ENCODE assay signal across 8 cellular contexts in the genomic region with DNA sequence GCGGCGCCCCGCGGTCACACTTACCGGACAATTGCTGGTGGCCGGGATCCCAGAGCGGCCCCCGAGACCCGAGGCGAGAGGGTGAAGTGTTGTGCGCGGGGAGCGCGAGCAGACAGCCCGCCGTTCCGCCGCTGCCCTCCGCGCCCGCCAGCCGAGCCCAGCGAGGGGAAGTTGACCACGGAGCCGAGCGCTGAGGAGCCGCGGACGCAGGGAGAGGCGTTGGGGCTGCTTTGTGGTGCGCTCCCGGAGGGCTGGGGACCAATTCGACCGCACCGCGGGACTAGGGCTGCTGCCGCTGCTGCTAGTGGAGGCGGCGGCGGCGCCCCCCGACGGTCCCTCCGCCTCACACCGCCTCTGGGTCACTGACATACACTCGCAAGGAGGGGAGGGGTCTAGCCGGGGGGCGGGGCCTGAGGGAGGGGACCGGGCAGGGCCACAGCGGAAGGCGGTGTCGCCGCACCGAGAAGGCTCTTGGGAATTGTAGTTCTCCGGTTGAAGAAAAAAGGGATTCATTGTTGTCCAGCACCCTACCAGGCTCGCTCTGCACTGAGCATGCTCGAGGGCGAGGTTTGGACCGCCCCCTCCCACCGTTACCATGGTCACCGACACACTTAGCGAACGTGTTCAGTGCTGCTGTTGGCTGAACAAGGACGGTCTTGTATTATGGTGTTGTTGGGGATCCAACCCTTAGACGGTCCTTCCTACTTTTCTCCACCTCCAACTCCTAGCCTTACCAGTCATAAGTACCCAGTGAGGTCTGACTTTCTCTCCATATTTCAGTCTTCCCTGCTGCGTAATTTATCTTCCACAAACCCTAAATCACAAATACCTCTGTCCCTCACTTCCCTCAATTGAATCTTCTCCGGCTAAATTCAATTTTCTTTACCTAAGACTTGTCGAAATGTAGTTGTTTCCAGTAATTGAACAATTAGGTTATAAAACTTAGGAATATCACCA. TPM values are rescaled to one million over a fixed set of nuclear protein-coding genes. Genes with fewer than 3 reads are reported as not detected.
A peak's percentile ranks its signal among the peaks of the same experiment; 100 is the strongest.
DNase-seq lines count a peak whose midpoint lies in the region; ATAC-seq and TF ChIP-seq lines count a peak whose summit lies in the region.

PELI1 (minus strand) TSS at position 364 of the 957 bp plus-strand sequence. CDS start 36,110 bp downstream, outside the sequence.

- no peaks in the 10 kb centered on the region for H3K27me3 Mint-ChIP-seq in natural killer cell (ENCODE audit: low read depth in 2 of 2)

- peak; percentile 96 to 99 (median 97) for ATAC-seq in natural killer cell

- H3K4me1 Mint-ChIP-seq in natural killer cell: peaks cover 21 to 31% of the 10 kb centered on the region in 2 donors

- peak within 1 kb of the TSS; percentile 97 for H3K4me3 Mint-ChIP-seq in natural killer cell

- DNase-seq in ELF-1 (ENCODE audit: low read depth, low spot score): peak; percentile 99
- peak; percentile 70 for DNase-seq in GOT3 (lab: John Stamatoyannopoulos, UW)
- peak; percentile 94 for DNase-seq in RPMI8226
- DNase-seq in activated T-helper 1 cell treated with anti-CD3 and anti-CD28 coated beads, Interleukin-2, amount 50 U/mL, for 16 hours (ENCODE audit: low read depth in 1 of 2, low spot score in 1 of 2): peak; percentile 88
- peak; percentile 96 for DNase-seq in fibroblast of mammary gland (ENCODE audit: low read depth)
- peak; percentile 81 for DNase-seq in natural killer cell
- peak; percentile 90 for DNase-seq in stimulated activated naive CD4-positive, alpha-beta T cell treated with Interleukin-2 at 50 U/mL for 16 hours (lab: John Stamatoyannopoulos, UW)

- peak within 1 kb of the TSS; percentile 89 to 95 for H3K27ac Mint-ChIP-seq in natural killer cell

- H3K36me3 Mint-ChIP-seq in natural killer cell: no peaks in the 10 kb centered on the region

- H3K9me3 Mint-ChIP-seq in natural killer cell: no peaks in the 10 kb centered on the region

- peak within 1 kb of the TSS; percentile 88 for H3K4me3 ChIP-seq in fibroblast of mammary gland (ENCODE audit: control insufficient read depth, low read depth, low read length)

- intact Hi-C loops in natural killer cell (cut with micrococcal nuclease): loop anchor here (1.0 to 5.0 kb wide), 3 partner anchors 127 to 556 kb away; partner anchors contain the start of genes MDH1, VPS54 and WDPCP

- TF ChIP-seq CTCF in LNCAP (IDR thresholded peaks at IDR 0.05): peak; percentile 26; the same call in 1 of the 2 replicates
- no peak for TF ChIP-seq CTCF in fibroblast of mammary gland (conservative IDR thresholded peaks at IDR 0.05; ENCODE audit: control insufficient read depth, insufficient read depth, low read depth, low read length)
- peak; percentile 36 for TF ChIP-seq CTCF in natural killer cell (IDR thresholded peaks at IDR 0.05)

RNA-seq across cellular contexts. Expression of gene PELI1, which starts in this region (rescaled TPM):
- total RNA-seq in natural killer cell: 100 to 1,000 TPM in 1 of 3 donors, 10 to 100 TPM in 2; 42.3 to 141 (median 65.0) TPM

Comparison
In these comparisons a context has a peak if more than half of its experiments do, and no peak if none do; other contexts are left out.
1. Peak in every context shown above with its lines: DNase-seq, ATAC-seq and H3K4me3 ChIP-seq.